Comparison of ENCODE assay signal across 21 cellular contexts in the genomic region with DNA sequence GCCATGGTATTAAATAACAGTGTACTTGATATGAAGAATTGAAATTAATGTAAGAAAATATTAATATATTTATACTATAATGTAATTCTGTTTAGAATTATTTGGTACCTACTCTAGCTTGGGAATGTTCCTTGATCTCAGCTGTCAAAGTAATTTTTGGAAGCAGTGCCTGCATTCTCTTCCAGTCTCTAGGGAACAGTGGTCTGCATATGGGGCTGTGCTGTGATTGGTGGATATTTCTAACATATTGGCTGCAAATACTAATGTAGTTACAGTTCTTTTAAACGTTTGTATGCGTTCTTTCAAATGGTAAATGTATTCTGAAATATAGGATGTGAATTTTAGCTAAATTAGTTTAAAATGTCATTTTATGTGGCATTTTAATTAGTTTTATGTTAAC.
A peak's percentile ranks its signal among the peaks of the same experiment; 100 is the strongest.
DNase-seq lines count a peak whose midpoint lies in the region; ATAC-seq and TF ChIP-seq lines count a peak whose summit lies in the region.
"Had no signal": no experiment of that assay in that cellular context is flagged by ENCODE, and none has a peak within 500 bp of the region (broad histone marks: within the 10 kb centered on the region; RNA-seq: fewer than 3 reads in every experiment).

No MANE protein-coding gene starts in this region.

- no peak overlapping the region for H3K27ac Mint-ChIP-seq in effector memory CD8-positive, alpha-beta T cell
- H3K27ac Mint-ChIP-seq: B cell; CD14-positive monocyte; CD8-positive, alpha-beta memory T cell had no signal

- H3K4me1 Mint-ChIP-seq in effector memory CD8-positive, alpha-beta T cell (ENCODE audit: low read depth in 2 of 2): no peaks in the 10 kb centered on the region
- H3K4me1 Mint-ChIP-seq: B cell; CD14-positive monocyte; CD8-positive, alpha-beta memory T cell had no signal

- no peak overlapping the region for H3K4me3 ChIP-seq in cardiac fibroblast (replicated peaks in 1 of 2; ENCODE audit: low read depth in 2 of 2, low read length in 2 of 2)
- H3K4me3 ChIP-seq: MG63, SK-N-MC had no signal

- no peak overlapping the region for H3K4me3 Mint-ChIP-seq in effector memory CD8-positive, alpha-beta T cell
- H3K4me3 Mint-ChIP-seq: B cell; CD14-positive monocyte; CD8-positive, alpha-beta memory T cell had no signal

- ATAC-seq in GM19463 (IDR thresholded peaks at IDR 0.05; ENCODE audit: unreplicated experiment): no peak
- no peak for ATAC-seq in effector memory CD8-positive, alpha-beta T cell (replicated peaks)

- no peak for TF ChIP-seq CTCF in cardiac fibroblast (IDR thresholded peaks at IDR 0.05; ENCODE audit: low read depth, low read length)

- peaks cover 35% of the 10 kb centered on the region for H3K36me3 Mint-ChIP-seq in effector memory CD8-positive, alpha-beta T cell (ENCODE audit: insufficient read depth)

- no peaks in the 10 kb centered on the region for H3K9me3 Mint-ChIP-seq in effector memory CD8-positive, alpha-beta T cell
- H3K9me3 Mint-ChIP-seq: CD14-positive monocyte; CD8-positive, alpha-beta memory T cell had no signal

- H3K27me3 Mint-ChIP-seq in effector memory CD8-positive, alpha-beta T cell: no peaks in the 10 kb centered on the region
- H3K27me3 Mint-ChIP-seq: B cell; CD8-positive, alpha-beta memory T cell had no signal

- DNase-seq in NCI-H2171 treated with DMSO at 0.1 percent for 48 hours (lab: John Stamatoyannopoulos, UW) (peak; percentile 21), NCI-H2171 (lab: John Stamatoyannopoulos, UW) (no peak), cardiac fibroblast (ENCODE audit: low read depth in 2 of 2) (peak; percentile 39 to 47), hepatic stellate cell (ENCODE audit: low spot score) (peak; percentile 1), glomerular visceral epithelial cell (ENCODE audit: extremely low spot score) (no peak)
- DNase-seq in effector memory CD8-positive, alpha-beta T cell: no peak
- DNase-seq: CD8-positive, alpha-beta memory T cell; DMS79 treated with DMSO at 0.1 percent for 48 hours; H7; KBM-7; MG63; NCI-H1105 treated with DMSO at 0.1 percent for 48 hours; NCI-H146; NCI-H2081; NCI-H524 treated with DMSO at 0.1 percent for 48 hours; NCI-H774; SIG-M5 had no signal

Comparison
In these comparisons a context has a peak if more than half of its experiments do, and no peak if none do; other contexts are left out.
1. DNase-seq: peak in NCI-H2171 treated with DMSO at 0.1 percent for 48 hours (single experiment), cardiac fibroblast (2 of 2) and hepatic stellate cell (single experiment); none in NCI-H2171 (single experiment), effector memory CD8-positive, alpha-beta T cell (0 of 3) and glomerular visceral epithelial cell (single experiment).